ENCODE assay signal across 3 cellular contexts in the genomic region with DNA sequence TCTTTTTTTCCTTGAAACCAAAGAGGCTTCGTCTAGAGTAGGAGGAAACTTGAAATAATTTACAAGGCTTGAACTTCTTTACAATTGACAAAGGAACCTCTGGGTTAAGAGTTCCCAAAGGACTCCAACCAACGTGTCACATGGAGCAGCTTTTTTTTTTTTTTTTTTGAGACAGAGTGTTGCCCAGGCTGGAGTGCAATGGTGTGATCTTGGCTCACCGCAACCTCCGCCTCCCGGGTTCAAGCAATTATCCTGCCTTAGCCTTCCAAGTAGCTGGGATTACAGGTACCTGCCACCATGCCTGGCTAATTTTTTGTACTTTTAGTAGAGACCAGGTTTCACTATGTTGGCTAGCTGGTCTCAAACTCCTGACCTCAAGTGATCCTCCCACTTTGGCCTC. TPM values are rescaled to one million over a fixed set of nuclear protein-coding genes. Genes with fewer than 3 reads are reported as not detected.
"Had no signal": no experiment of that assay in that cellular context is flagged by ENCODE, and none has a peak within 500 bp of the region (broad histone marks: within the 10 kb centered on the region; RNA-seq: fewer than 3 reads in every experiment).

No MANE protein-coding gene starts in this region.

RNA-seq across cellular contexts. Expression of a gene that starts 43.2 kb away (rescaled TPM):
- total RNA-seq: neural crest cell, osteocyte, pulmonary artery endothelial cell had no signal
